ENCODE assay signal across 31 cellular contexts in genomic region chr3:64270861-64271260, GRCh38.
"Had no signal": no experiment of that assay in that cellular context is flagged by ENCODE, and none has a peak within 500 bp of the region (broad histone marks: within the 10 kb centered on the region; RNA-seq: fewer than 3 reads in every experiment).

No MANE protein-coding gene starts in this region.

- H3K4me3 Mint-ChIP-seq: naive thymus-derived CD4-positive, alpha-beta T cell; natural killer cell; nephron; neural progenitor cell; stimulated activated memory B cell treated with anti-CD40 and anti-IgM and Interleukin-4, amounts not matched to agents 10 μg/mL and 1 μg/mL and 100 μg/mL, for 72 hours; stimulated activated naive CD8-positive, alpha-beta T cell treated with anti-CD3 and anti-CD28 coated beads, Interleukin-15, amount 100 ng/mL, for 72 hours had no signal

- H3K4me2 ChIP-seq: neural progenitor cell, smooth muscle cell had no signal

- H3K79me2 ChIP-seq: parathyroid adenoma had no signal

- H3K27me3 Mint-ChIP-seq: progenitor cell of endocrine pancreas had no signal

- ATAC-seq: naive thymus-derived CD4-positive, alpha-beta T cell; natural killer cell; psoas muscle; right cardiac atrium; right lobe of liver; stimulated activated memory B cell treated with anti-CD40 and anti-IgM and Interleukin-4, amounts not matched to agents 10 μg/mL and 1 μg/mL and 100 μg/mL, for 72 hours; stimulated activated naive CD8-positive, alpha-beta T cell treated with anti-CD3 and anti-CD28 coated beads, Interleukin-15, amount 100 ng/mL, for 72 hours; stimulated activated naive CD8-positive, alpha-beta T cell treated with anti-CD3 and anti-CD28 coated beads, Interleukin-15, Interleukin-2, amounts not matched to agents 100 U/mL and 50 U/mL, for 24 hours had no signal

- H3K4me1 ChIP-seq: parathyroid adenoma, psoas muscle, spleen had no signal

- H3K27ac Mint-ChIP-seq: naive thymus-derived CD4-positive, alpha-beta T cell; natural killer cell; nephron; neural progenitor cell; progenitor cell of endocrine pancreas; stimulated activated memory B cell treated with anti-CD40 and anti-IgM and Interleukin-4, amounts not matched to agents 10 μg/mL and 1 μg/mL and 100 μg/mL, for 72 hours; stimulated activated naive CD8-positive, alpha-beta T cell treated with anti-CD3 and anti-CD28 coated beads, Interleukin-15, amount 100 ng/mL, for 72 hours had no signal

- H3K27ac ChIP-seq: neural progenitor cell, ovary, parathyroid adenoma, psoas muscle, right lobe of liver, skin epidermis, spleen, thoracic aorta, thyroid gland, tibial nerve, vagina had no signal

- H3K27me3 ChIP-seq: neural progenitor cell, ovary, right lobe of liver, thyroid gland, tibial nerve, upper lobe of left lung, vagina had no signal

- H3K9me3 ChIP-seq: ovary, psoas muscle, right lobe of liver, thoracic aorta, thyroid gland, tibial nerve, upper lobe of left lung, vagina had no signal

- H2AFZ ChIP-seq: neural progenitor cell, parathyroid adenoma had no signal

- H3K9me3 Mint-ChIP-seq: stimulated activated naive CD8-positive, alpha-beta T cell treated with anti-CD3 and anti-CD28 coated beads, Interleukin-15, amount 100 ng/mL, for 72 hours had no signal

- H3K36me3 ChIP-seq: neural progenitor cell, ovary, right lobe of liver, spleen, thoracic aorta, thyroid gland, tibial nerve, upper lobe of left lung, vagina had no signal

- H3K4me3 ChIP-seq: neural progenitor cell, ovary, psoas muscle, right lobe of liver, skin epidermis, smooth muscle cell, spleen, thoracic aorta, thyroid gland, tibial nerve, upper lobe of left lung, vagina had no signal

- H3K36me3 Mint-ChIP-seq: naive thymus-derived CD4-positive, alpha-beta T cell had no signal

- FAIRE-seq: urothelium cell line had no signal

- H3K4me1 Mint-ChIP-seq: natural killer cell; stimulated activated memory B cell treated with anti-CD40 and anti-IgM and Interleukin-4, amounts not matched to agents 10 μg/mL and 1 μg/mL and 100 μg/mL, for 72 hours; stimulated activated naive CD8-positive, alpha-beta T cell treated with anti-CD3 and anti-CD28 coated beads, Interleukin-15, amount 100 ng/mL, for 72 hours had no signal

- DNase-seq: naive thymus-derived CD4-positive, alpha-beta T cell; natural killer cell; occipital lobe; ovary; posterior cingulate gyrus; psoas muscle; right cardiac atrium; right lobe of liver; spleen; stimulated activated CD4-positive, alpha-beta T cell treated with anti-CD3 and anti-CD28 coated beads, Interleukin-12 subunit alpha, Interleukin-12 subunit beta, amount 100 ng/mL, for 4 hours; stimulated activated CD4-positive, alpha-beta T cell treated with anti-CD3 and anti-CD28 coated beads, Interleukin-1b, Interleukin-23, amount 100 ng/mL, for 48 hours; stimulated activated CD4-positive, alpha-beta T cell treated with anti-CD3 and anti-CD28 coated beads, Interleukin-4, amount 100 ng/mL, for 1 hour; stimulated activated CD4-positive, alpha-beta T cell treated with anti-CD3 and anti-CD28 coated beads, Interleukin-4, amount 100 ng/mL, for 4 hours; stimulated activated CD8-positive, alpha-beta memory T cell treated with anti-CD3 and anti-CD28 coated beads, Interleukin-4, amount 100 ng/mL, for 48 hours; stimulated activated naive CD4-positive, alpha-beta T cell; stimulated activated naive CD8-positive, alpha-beta T cell treated with anti-CD3 and anti-CD28 coated beads, Interleukin-15, amount 100 ng/mL, for 72 hours; stimulated activated naive CD8-positive, alpha-beta T cell treated with anti-CD3 and anti-CD28 coated beads, Interleukin-15, Interleukin-2, amounts not matched to agents 100 U/mL and 50 U/mL, for 24 hours; thyroid gland; trophoblast cell; upper lobe of left lung had no signal
